In genomic region chr10:91034042-91034441, GRCh38 we compare ENCODE assay signal across 14 cellular contexts.
DNase-seq lines count a peak whose midpoint lies in the region; ATAC-seq and TF ChIP-seq lines count a peak whose summit lies in the region.
"Had no signal": no experiment of that assay in that cellular context is flagged by ENCODE, and none has a peak within 500 bp of the region (broad histone marks: within the 10 kb centered on the region; RNA-seq: fewer than 3 reads in every experiment).

No MANE protein-coding gene starts in this region.

- no peak for ATAC-seq in stimulated activated naive CD8-positive, alpha-beta T cell treated with anti-CD3 and anti-CD28 coated beads, Interleukin-15, Interleukin-2, amounts not matched to agents 100 U/mL and 50 U/mL, for 24 hours
- ATAC-seq in gastrocnemius medialis (no peak), GM18498 (IDR thresholded peaks at IDR 0.05; ENCODE audit: unreplicated experiment) (no peak)

- peak overlapping the region; percentile 51 for H3K4me3 Mint-ChIP-seq in stimulated activated naive CD8-positive, alpha-beta T cell treated with anti-CD3 and anti-CD28 coated beads, Interleukin-15, Interleukin-2, amounts not matched to agents 100 ng/mL and 50 ng/mL, for 24 hours
- H3K4me3 Mint-ChIP-seq in activated T-cell treated with anti-CD3 and anti-CD28 coated beads, Interleukin-2, amount 50 U/mL, for 24 hours, result no peak overlapping the region
- no peak overlapping the region for H3K4me3 Mint-ChIP-seq in endothelial cell (ENCODE audit: unreplicated experiment)

- H3K36me3 ChIP-seq in HAP-1 (replicated peaks) (no peaks in the 10 kb centered on the region), gastrocnemius medialis (no peaks in the 10 kb centered on the region)
- H3K36me3 ChIP-seq: breast epithelium, MG63, pancreas had no signal

- H3K27ac ChIP-seq in gastrocnemius medialis, result peak overlapping the region in 1 of 4 donors; percentile 22
- H3K27ac ChIP-seq: pancreas had no signal

- H3K4me3 ChIP-seq in HAP-1 (no peak overlapping the region), gastrocnemius medialis (no peak overlapping the region)
- H3K4me3 ChIP-seq: breast epithelium, MG63, pancreas had no signal

- H3K27ac Mint-ChIP-seq in stimulated activated naive CD8-positive, alpha-beta T cell treated with anti-CD3 and anti-CD28 coated beads, Interleukin-15, Interleukin-2, amounts not matched to agents 100 ng/mL and 50 ng/mL, for 24 hours, result peak overlapping the region; percentile 74
- H3K27ac Mint-ChIP-seq in activated T-cell treated with anti-CD3 and anti-CD28 coated beads, Interleukin-2, amount 50 U/mL, for 24 hours, result peak overlapping the region; percentile 80
- peak overlapping the region; percentile 46 for H3K27ac Mint-ChIP-seq in endothelial cell (ENCODE audit: unreplicated experiment)

- TF ChIP-seq POLR2A in gastrocnemius medialis (IDR thresholded peaks at IDR 0.05), result no peak

- peaks cover 17% of the 10 kb centered on the region for H3K4me1 ChIP-seq in HAP-1
- peaks cover 18 to 24% of the 10 kb centered on the region in 2 donors for H3K4me1 ChIP-seq in gastrocnemius medialis
- H3K4me1 ChIP-seq: pancreas had no signal

- peaks cover 4% of the 10 kb centered on the region for H3K36me3 Mint-ChIP-seq in stimulated activated naive CD8-positive, alpha-beta T cell treated with anti-CD3 and anti-CD28 coated beads, Interleukin-15, Interleukin-2, amounts not matched to agents 100 ng/mL and 50 ng/mL, for 24 hours (ENCODE audit: low read depth)
- no peaks in the 10 kb centered on the region for H3K36me3 Mint-ChIP-seq in activated T-cell treated with anti-CD3 and anti-CD28 coated beads, Interleukin-2, amount 50 U/mL, for 24 hours (ENCODE audit: low read depth)
- no peaks in the 10 kb centered on the region for H3K36me3 Mint-ChIP-seq in endothelial cell (ENCODE audit: low read depth, unreplicated experiment)

- H3K4me1 Mint-ChIP-seq in stimulated activated naive CD8-positive, alpha-beta T cell treated with anti-CD3 and anti-CD28 coated beads, Interleukin-15, Interleukin-2, amounts not matched to agents 100 ng/mL and 50 ng/mL, for 24 hours (ENCODE audit: low read depth), result peaks cover 19% of the 10 kb centered on the region
- H3K4me1 Mint-ChIP-seq in activated T-cell treated with anti-CD3 and anti-CD28 coated beads, Interleukin-2, amount 50 U/mL, for 24 hours (ENCODE audit: low read depth), result peaks cover 16% of the 10 kb centered on the region
- H3K4me1 Mint-ChIP-seq in endothelial cell (ENCODE audit: unreplicated experiment), result peaks cover 17% of the 10 kb centered on the region

- no peak for TF ChIP-seq CTCF in endothelial cell (IDR thresholded peaks at IDR 0.05; ENCODE audit: unreplicated experiment)
- TF ChIP-seq CTCF in gastrocnemius medialis (IDR thresholded peaks at IDR 0.05 in 4 of 5, conservative IDR thresholded peaks at IDR 0.05 in 1 of 5), result no peak

- intact Hi-C loops in gastrocnemius medialis (cut with DNase I; ENCODE audit: low total_unique reads), result no loop called here

- H3K9me3 ChIP-seq in HAP-1 (no peaks in the 10 kb centered on the region), gastrocnemius medialis (no peaks in the 10 kb centered on the region)
- H3K9me3 ChIP-seq: breast epithelium, MG63, pancreas had no signal

- peaks cover 9% of the 10 kb centered on the region for H3K9me3 Mint-ChIP-seq in stimulated activated naive CD8-positive, alpha-beta T cell treated with anti-CD3 and anti-CD28 coated beads, Interleukin-15, Interleukin-2, amounts not matched to agents 100 ng/mL and 50 ng/mL, for 24 hours
- peaks cover 5% of the 10 kb centered on the region for H3K9me3 Mint-ChIP-seq in activated T-cell treated with anti-CD3 and anti-CD28 coated beads, Interleukin-2, amount 50 U/mL, for 24 hours
- H3K9me3 Mint-ChIP-seq in endothelial cell (ENCODE audit: unreplicated experiment), result no peaks in the 10 kb centered on the region

- H3K27me3 ChIP-seq in HAP-1 (ENCODE audit: low read depth), result no peaks in the 10 kb centered on the region
- H3K27me3 ChIP-seq in gastrocnemius medialis, result no peaks in the 10 kb centered on the region
- H3K27me3 ChIP-seq: breast epithelium, MG63, pancreas had no signal

- H3K27me3 Mint-ChIP-seq in stimulated activated naive CD8-positive, alpha-beta T cell treated with anti-CD3 and anti-CD28 coated beads, Interleukin-15, Interleukin-2, amounts not matched to agents 100 ng/mL and 50 ng/mL, for 24 hours, result no peaks in the 10 kb centered on the region
- no peaks in the 10 kb centered on the region for H3K27me3 Mint-ChIP-seq in activated T-cell treated with anti-CD3 and anti-CD28 coated beads, Interleukin-2, amount 50 U/mL, for 24 hours
- peaks cover 3% of the 10 kb centered on the region for H3K27me3 Mint-ChIP-seq in endothelial cell (ENCODE audit: unreplicated experiment)

- in situ Hi-C loops in HAP-1 (cut with MboI; ENCODE audit: low sequenced_read_pairs) (no loop called here), gastrocnemius medialis (cut with MboI; ENCODE audit: low sequenced_read_pairs in 4 of 4) (no loop called here)

- no peak for DNase-seq in stimulated activated naive CD8-positive, alpha-beta T cell treated with anti-CD3 and anti-CD28 coated beads, Interleukin-15, Interleukin-2, amounts not matched to agents 100 U/mL and 50 U/mL, for 24 hours
- no peak for DNase-seq in activated T-cell treated with anti-CD3 and anti-CD28 coated beads, Interleukin-2, amount 50 U/mL, for 24 hours
- DNase-seq in endothelial cell (ENCODE audit: low spot score), result no peak
- DNase-seq in HAP-1 (ENCODE audit: low spot score in 2 of 2), result no peak
- DNase-seq in CD1c-positive myeloid dendritic cell (ENCODE audit: extremely low spot score), result no peak
- no peak for DNase-seq in gastrocnemius medialis
- DNase-seq: erythroblast, mammary epithelial cell, SW 1271 had no signal
